39 cellular contexts compared by ENCODE assay signal in genomic region chr14:33894339-33894738, GRCh38.
"Had no signal": no experiment of that assay in that cellular context is flagged by ENCODE, and none has a peak within 500 bp of the region (broad histone marks: within the 10 kb centered on the region; RNA-seq: fewer than 3 reads in every experiment).

No MANE protein-coding gene starts in this region.

- H3K9me3 ChIP-seq: adrenal gland, ascending aorta, body of pancreas, breast epithelium had no signal

- H3K4me1 ChIP-seq: adrenal gland, ascending aorta, body of pancreas, breast epithelium had no signal

- H3K36me3 Mint-ChIP-seq: activated naive CD8-positive, alpha-beta T cell treated with anti-CD3 and anti-CD28 coated beads for 36 hours had no signal

- H3K27me3 ChIP-seq: adrenal gland, ascending aorta, body of pancreas, brain microvascular endothelial cell, breast epithelium, cardiac muscle cell had no signal

- H3K4me3 ChIP-seq: adrenal gland, ascending aorta, body of pancreas, breast epithelium, cardiac muscle cell had no signal

- FAIRE-seq: bronchial epithelial cell had no signal

- H3K4me1 Mint-ChIP-seq: activated naive CD4-positive, alpha-beta T cell treated with anti-CD3 and anti-CD28 coated beads, Interleukin-2, amount 50 U/mL, for 24 hours; activated naive CD8-positive, alpha-beta T cell treated with anti-CD3 and anti-CD28 coated beads for 36 hours; central memory CD8-positive, alpha-beta T cell had no signal

- H3K27ac ChIP-seq: adrenal gland, ascending aorta, body of pancreas, brain microvascular endothelial cell, breast epithelium, cardiac muscle cell had no signal

- H3K4me3 Mint-ChIP-seq: activated naive CD4-positive, alpha-beta T cell treated with anti-CD3 and anti-CD28 coated beads for 36 hours; activated naive CD4-positive, alpha-beta T cell treated with anti-CD3 and anti-CD28 coated beads, Interleukin-2, amount 10 ng/mL, durations not matched to agents 7 days and 5 days; activated naive CD4-positive, alpha-beta T cell treated with anti-CD3 and anti-CD28 coated beads, Interleukin-2, amount 50 U/mL, for 24 hours; activated naive CD8-positive, alpha-beta T cell; activated naive CD8-positive, alpha-beta T cell treated with anti-CD3 and anti-CD28 coated beads for 36 hours; activated naive CD8-positive, alpha-beta T cell treated with anti-CD3 and anti-CD28 coated beads, Interleukin-2, amount 10 ng/mL, durations not matched to agents 7 days and 5 days; activated naive CD8-positive, alpha-beta T cell treated with anti-CD3 and anti-CD28 coated beads, Interleukin-2, amount 50 U/mL, for 24 hours; activated T-cell treated with anti-CD3 and anti-CD28 coated beads, Interleukin-2, amount 50 U/mL, for 24 hours; activated T-cell treated with anti-CD3 and anti-CD28 coated beads, Interleukin-2, amount 50 U/mL, for 4 hours; activated T-cell treated with anti-CD3 and anti-CD28 coated beads, Interleukin-2, amount 50 U/mL, for 72 hours; activated T-helper 1 cell treated with anti-CD3 and anti-CD28 coated beads, Interleukin-12 subunit alpha, Interleukin-12 subunit beta, Interleukin-2, Interleukin-4 antibody, amounts not matched to agents 30 ng/mL and 10 ng/mL and 1 ng/mL, durations not matched to agents 14 hours and 24 hours and 36 hours; activated T-helper 17 cell treated with anti-CD3 and anti-CD28 coated beads, Interleukin-2, amount 50 U/mL, for 72 hours; brain; central memory CD8-positive, alpha-beta T cell had no signal

- DNase-seq: activated effector memory CD4-positive, alpha-beta T cell treated with anti-CD3 and anti-CD28 coated beads, Interleukin-2, amount 50 U/mL, for 16 hours; activated effector memory CD4-positive, alpha-beta T cell treated with Interleukin-2 at 50 U/mL for 16 hours; activated gamma-delta T cell; activated gamma-delta T cell treated with Interleukin-2 at 50 U/mL for 16 hours; activated naive CD4-positive, alpha-beta T cell; activated naive CD4-positive, alpha-beta T cell treated with anti-CD3 and anti-CD28 coated beads for 36 hours; activated naive CD4-positive, alpha-beta T cell treated with anti-CD3 and anti-CD28 coated beads, Interleukin-2, amount 10 ng/mL, durations not matched to agents 7 days and 5 days; activated naive CD4-positive, alpha-beta T cell treated with anti-CD3 and anti-CD28 coated beads, Interleukin-2, amount 50 U/mL, for 16 hours; activated naive CD4-positive, alpha-beta T cell treated with Interleukin-2 at 50 U/mL for 16 hours; activated naive CD8-positive, alpha-beta T cell treated with anti-CD3 and anti-CD28 coated beads for 36 hours; activated naive CD8-positive, alpha-beta T cell treated with anti-CD3 and anti-CD28 coated beads, Interleukin-2, amount 10 ng/mL, durations not matched to agents 7 days and 5 days; activated naive CD8-positive, alpha-beta T cell treated with anti-CD3 and anti-CD28 coated beads, Interleukin-2, amount 50 U/mL, for 24 hours; activated T-cell treated with anti-CD3 and anti-CD28 coated beads, Interleukin-2, amount 50 U/mL, for 1 hour; activated T-cell treated with anti-CD3 and anti-CD28 coated beads, Interleukin-2, amount 50 U/mL, for 24 hours; activated T-cell treated with anti-CD3 and anti-CD28 coated beads, Interleukin-2, amount 50 U/mL, for 4 hours; activated T-cell treated with anti-CD3 and anti-CD28 coated beads, Interleukin-2, amount 50 U/mL, for 48 hours; activated T-cell treated with anti-CD3 and anti-CD28 coated beads, Interleukin-2, amount 50 U/mL, for 72 hours; adrenal gland; amniotic stem cell; amygdala; anterior cingulate cortex; aorta; body of pancreas; brain microvascular endothelial cell; caudate nucleus; central memory CD4-positive, alpha-beta T cell; cerebellar nuclear complex had no signal

- H3K36me3 ChIP-seq: adrenal gland, ascending aorta, brain microvascular endothelial cell, breast epithelium, cardiac muscle cell had no signal

- ATAC-seq: activated naive CD4-positive, alpha-beta T cell treated with anti-CD3 and anti-CD28 coated beads, Interleukin-2, amount 50 U/mL, for 72 hours; activated naive CD8-positive, alpha-beta T cell treated with anti-CD3 and anti-CD28 coated beads, Interleukin-2, amount 50 U/mL, for 24 hours; activated T-cell treated with anti-CD3 and anti-CD28 coated beads, Interleukin-2, amount 50 U/mL, for 4 hours; activated T-cell treated with anti-CD3 and anti-CD28 coated beads, Interleukin-2, amount 50 U/mL, for 72 hours; activated T-helper 17 cell treated with anti-CD3 and anti-CD28 coated beads, Interleukin-2, amount 50 U/mL, for 72 hours; body of pancreas had no signal

- H3K27ac Mint-ChIP-seq: activated naive CD4-positive, alpha-beta T cell treated with anti-CD3 and anti-CD28 coated beads for 36 hours; activated naive CD4-positive, alpha-beta T cell treated with anti-CD3 and anti-CD28 coated beads, Interleukin-2, amount 10 ng/mL, durations not matched to agents 7 days and 5 days; activated naive CD4-positive, alpha-beta T cell treated with anti-CD3 and anti-CD28 coated beads, Interleukin-2, amount 50 U/mL, for 24 hours; activated naive CD4-positive, alpha-beta T cell treated with anti-CD3 and anti-CD28 coated beads, Interleukin-2, amount 50 U/mL, for 72 hours; activated naive CD8-positive, alpha-beta T cell; activated naive CD8-positive, alpha-beta T cell treated with anti-CD3 and anti-CD28 coated beads for 36 hours; activated naive CD8-positive, alpha-beta T cell treated with anti-CD3 and anti-CD28 coated beads, Interleukin-2, amount 10 ng/mL, durations not matched to agents 7 days and 5 days; activated naive CD8-positive, alpha-beta T cell treated with anti-CD3 and anti-CD28 coated beads, Interleukin-2, amount 50 U/mL, for 24 hours; activated T-cell treated with anti-CD3 and anti-CD28 coated beads, Interleukin-2, amount 50 U/mL, for 24 hours; activated T-cell treated with anti-CD3 and anti-CD28 coated beads, Interleukin-2, amount 50 U/mL, for 72 hours; activated T-helper 1 cell treated with anti-CD3 and anti-CD28 coated beads, Interleukin-12 subunit alpha, Interleukin-12 subunit beta, Interleukin-2, Interleukin-4 antibody, amounts not matched to agents 30 ng/mL and 10 ng/mL and 1 ng/mL, durations not matched to agents 14 hours and 24 hours and 36 hours; activated T-helper 17 cell treated with anti-CD3 and anti-CD28 coated beads, Interleukin-2, amount 50 U/mL, for 72 hours; activated T-helper 2 cell treated with anti-CD3 and anti-CD28 coated beads, Interferon-gamma antibody, Interleukin-2, Interleukin-4, amounts not matched to agents 10 μg/mL and 5 μg/mL and 100 μg/mL, durations not matched to agents 14 hours and 24 hours and 36 hours; brain had no signal

- H3K27me3 Mint-ChIP-seq: activated naive CD4-positive, alpha-beta T cell treated with anti-CD3 and anti-CD28 coated beads, Interleukin-2, amount 50 U/mL, for 24 hours; activated naive CD8-positive, alpha-beta T cell treated with anti-CD3 and anti-CD28 coated beads for 36 hours; activated T-cell treated with anti-CD3 and anti-CD28 coated beads, Interleukin-2, amount 50 U/mL, for 24 hours; activated T-helper 17 cell treated with anti-CD3 and anti-CD28 coated beads, Interleukin-2, amount 50 U/mL, for 72 hours; central memory CD8-positive, alpha-beta T cell had no signal
